Comparison of ENCODE assay signal across 27 cellular contexts in the genomic region with DNA sequence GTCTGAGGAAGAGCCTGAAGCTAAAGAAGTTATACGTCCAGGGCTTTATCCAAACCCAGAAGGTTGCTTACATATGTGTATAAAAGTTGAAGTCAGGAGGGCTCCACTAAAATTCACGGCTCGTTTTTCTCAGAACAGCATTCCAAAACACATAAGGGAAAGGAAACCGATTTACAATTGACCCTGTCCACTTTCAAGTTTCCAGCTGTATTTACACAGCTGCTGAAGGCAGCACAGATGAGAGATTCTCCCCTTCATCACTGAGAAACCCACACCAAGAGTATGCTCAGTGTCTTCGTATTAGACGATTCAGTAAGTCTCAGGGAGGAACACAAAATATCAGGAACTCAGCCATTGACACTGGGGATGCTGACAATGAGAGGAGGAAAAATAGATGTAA. TPM values are rescaled to one million over a fixed set of nuclear protein-coding genes. Genes with fewer than 3 reads are reported as not detected.
DNase-seq lines count a peak whose midpoint lies in the region; ATAC-seq and TF ChIP-seq lines count a peak whose summit lies in the region.
"Had no signal": no experiment of that assay in that cellular context is flagged by ENCODE, and none has a peak within 500 bp of the region (broad histone marks: within the 10 kb centered on the region; RNA-seq: fewer than 3 reads in every experiment).

No MANE protein-coding gene starts in this region.

- H3K9me3 ChIP-seq in fibroblast of lung (ENCODE audit: control insufficient read depth, insufficient read depth, low read depth, low read length), result no peaks in the 10 kb centered on the region
- H3K9me3 ChIP-seq: ascending aorta, heart left ventricle, thoracic aorta had no signal

- peak; percentile 14 for DNase-seq in NCI-H146 treated with DMSO at 0.1 percent for 48 hours (lab: John Stamatoyannopoulos, UW; ENCODE audit: unreplicated experiment)
- DNase-seq in SHP77 treated with DMSO at 0.1 percent for 48 hours (lab: John Stamatoyannopoulos, UW), result peak; percentile 23
- peak; percentile 65 to 74 for DNase-seq in fibroblast of lung (ENCODE audit: low read depth in 2 of 2)
- peak; percentile 74 for DNase-seq in skeletal muscle cell (ENCODE audit: low read depth)
- no peak for DNase-seq in NCI-H226
- DNase-seq: activated CD4-positive, alpha-beta T cell treated with anti-CD3 and anti-CD28 coated beads, Interleukin-2, amount 10 ng/mL, durations not matched to agents 7 days and 5 days; activated CD8-positive, alpha-beta memory T cell treated with anti-CD3 and anti-CD28 coated beads, Interleukin-2, amount 10 ng/mL, durations not matched to agents 7 days and 5 days; CD4-positive, alpha-beta T cell; DMS79; effector memory CD8-positive, alpha-beta T cell; heart left ventricle; natural killer cell; NCI-H187 treated with DMSO at 0.1 percent for 48 hours; NCI-H2227 treated with DMSO at 0.1 percent for 48 hours; small intestine; stimulated activated CD4-positive, alpha-beta T cell treated with anti-CD3 and anti-CD28 coated beads, Interleukin-4, amount 100 ng/mL, for 1 hour; stimulated activated naive CD4-positive, alpha-beta T cell; WERI-Rb-1 had no signal

- no peak for ATAC-seq in GM18505 (IDR thresholded peaks at IDR 0.05; ENCODE audit: unreplicated experiment)
- no peak for ATAC-seq in HG03442 (IDR thresholded peaks at IDR 0.05; ENCODE audit: unreplicated experiment)
- ATAC-seq: activated CD8-positive, alpha-beta memory T cell treated with anti-CD3 and anti-CD28 coated beads, Interleukin-2, amount 10 ng/mL, durations not matched to agents 7 days and 5 days; activated naive CD4-positive, alpha-beta T cell treated with anti-CD3 and anti-CD28 coated beads, Interleukin-2, amount 50 U/mL, for 72 hours; effector memory CD8-positive, alpha-beta T cell; HCT116; left lobe of liver; natural killer cell; SK-N-SH treated with all-trans-retinoic acid at 6 μM for 48 hours had no signal

- no peak overlapping the region for H3K27ac ChIP-seq in fibroblast of lung (ENCODE audit: insufficient read depth, low read length)
- H3K27ac ChIP-seq: ascending aorta, KMS-11, thoracic aorta, WERI-Rb-1 had no signal

- H3K4me2 ChIP-seq in fibroblast of lung (ENCODE audit: extremely low read depth, insufficient read depth, low read length), result peak overlapping the region; percentile 29
- H3K4me2 ChIP-seq: KMS-11 had no signal

- TF ChIP-seq CTCF in fibroblast of lung (conservative IDR thresholded peaks at IDR 0.05 in 1 of 2, IDR thresholded peaks at IDR 0.05 in 1 of 2; ENCODE audit: low read depth in 1 of 2, low read length in 2 of 2), result no peak

- H3K9ac ChIP-seq in fibroblast of lung (ENCODE audit: insufficient read depth, low read length), result no peak overlapping the region
- H3K9ac ChIP-seq: KMS-11 had no signal

- H4K20me1 ChIP-seq in fibroblast of lung (ENCODE audit: control insufficient read depth, extremely low read depth, insufficient read depth, low read length), result no peaks in the 10 kb centered on the region

- TF ChIP-seq POLR2A in GM18505 (IDR thresholded peaks at IDR 0.05; ENCODE audit: borderline replicate concordance, extremely low read depth, insufficient read depth, insufficient read length), result no peak

- no peaks in the 10 kb centered on the region for H3K27me3 ChIP-seq in fibroblast of lung (ENCODE audit: control insufficient read depth, insufficient read depth, low read length)
- H3K27me3 ChIP-seq: ascending aorta, heart left ventricle had no signal

- peak overlapping the region; percentile 54 for H2AFZ ChIP-seq in fibroblast of lung (ENCODE audit: low read length)

- no peaks in the 10 kb centered on the region for H3K79me2 ChIP-seq in fibroblast of lung (ENCODE audit: control insufficient read depth, insufficient read depth, low read length)

- no peaks in the 10 kb centered on the region for H3K4me1 ChIP-seq in fibroblast of lung (ENCODE audit: control insufficient read depth, extremely low read depth, insufficient read depth, low read length)
- H3K4me1 ChIP-seq: ascending aorta had no signal

- H3K4me3 ChIP-seq in fibroblast of lung (replicated peaks in 1 of 4; ENCODE audit: control extremely low read depth in 1 of 4, insufficient read depth in 1 of 4, low read depth in 3 of 4, low read length in 4 of 4) (peak overlapping the region in 1 of 4 experiments; percentile 18), skeletal muscle cell (ENCODE audit: low read depth, low read length) (no peak overlapping the region)
- H3K4me3 ChIP-seq: ascending aorta, heart left ventricle, thoracic aorta had no signal

- no peaks in the 10 kb centered on the region for H3K36me3 ChIP-seq in fibroblast of lung (ENCODE audit: control insufficient read depth, insufficient read depth, low read length)
- H3K36me3 ChIP-seq: ascending aorta, heart left ventricle, thoracic aorta, WERI-Rb-1 had no signal

RNA-seq across cellular contexts. Expression of gene NREP, which starts 5.9 kb away (rescaled TPM):
- 56.8 and 86.0 TPM in 2 replicates for total RNA-seq in fibroblast of lung
- polyA plus RNA-seq in fibroblast of lung, result 149 and 364 TPM in 2 replicates
- 64.0 and 156 TPM in 2 replicates for polyA plus RNA-seq in fibroblast of lung (2012)
- 14.6 and 34.6 TPM in 2 replicates for polyA minus RNA-seq in fibroblast of lung (ENCODE audit: low replicate concordance)
